37 cellular contexts compared by ENCODE assay signal in genomic region chr2:196367633-196368032, GRCh38.
DNase-seq lines count a peak whose midpoint lies in the region; ATAC-seq, FAIRE-seq and TF ChIP-seq lines count a peak whose summit lies in the region.
"Had no signal": no experiment of that assay in that cellular context is flagged by ENCODE, and none has a peak within 500 bp of the region (broad histone marks: within the 10 kb centered on the region; RNA-seq: fewer than 3 reads in every experiment).

No MANE protein-coding gene starts in this region.

- H3K36me3 Mint-ChIP-seq in glutamatergic neuron (ENCODE audit: unreplicated experiment) = peaks cover 21% of the 10 kb centered on the region
- H3K36me3 Mint-ChIP-seq: CD14-positive monocyte; CD4-positive, CD25-positive, alpha-beta regulatory T cell; CD8-positive, alpha-beta T cell had no signal

- no peak for TF ChIP-seq EP300 in K562 (IDR thresholded peaks at IDR 0.05; ENCODE audit: low read length)

- no peaks in the 10 kb centered on the region for H4K20me1 ChIP-seq in K562 (replicated peaks; ENCODE audit: control insufficient read depth, insufficient read depth, low read length)
- H4K20me1 ChIP-seq: BLaER1; BLaER1 treated with 17β-estradiol and CSF1 and Interleukin-3, amounts not matched to agents 10 nM and 100 nM had no signal

- POLR2A ChIA-PET in HEK293 (lab: Yijun Ruan, JAX) (no interaction called here), K562 (lab: Yijun Ruan, JAX) (no interaction called here)

- DNase-seq in GM12891 (ENCODE audit: insufficient read length, low spot score) (no peak), K562 (ENCODE audit: extremely low read depth in 1 of 4, low spot score in 3 of 4) (no peak), glutamatergic neuron (no peak), GF-D8 (lab: John Stamatoyannopoulos, UW) (no peak), AG08396 (ENCODE audit: low spot score) (no peak)
- DNase-seq: 8988T; ACHN; AML-193; BE2C; C1 segment of cervical spinal cord; Caco-2; Calu3; CD4-positive, alpha-beta memory T cell; CD4-positive, alpha-beta T cell; CD4-positive, CD25-positive, alpha-beta regulatory T cell; CD8-positive, alpha-beta memory T cell; CD8-positive, alpha-beta T cell; COR-L47; DMS 273 treated with DMSO at 0.1 percent for 48 hours; DMS153; DMS53; DMS79; DMS79 treated with DMSO at 0.1 percent for 48 hours; DND-41; EL had no signal

- H3K9ac ChIP-seq in K562 (ENCODE audit: insufficient read depth in 1 of 2, low read depth in 2 of 2, low read length in 2 of 2) = no peak overlapping the region
- H3K9ac ChIP-seq: BLaER1; BLaER1 treated with 17β-estradiol and CSF1 and Interleukin-3, amounts not matched to agents 10 nM and 100 nM had no signal

- no peak overlapping the region for H3K4me3 ChIP-seq in HEK293 (ENCODE audit: low read depth, low read length)
- no peak overlapping the region for H3K4me3 ChIP-seq in K562
- H3K4me3 ChIP-seq: A549; BLaER1; BLaER1 treated with 17β-estradiol and CSF1 and Interleukin-3, amounts not matched to agents 10 nM and 100 nM had no signal

- H3K4me2 ChIP-seq in K562 (ENCODE audit: insufficient read depth, low read length) = no peak overlapping the region
- H3K4me2 ChIP-seq: A549; BLaER1; BLaER1 treated with 17β-estradiol and CSF1 and Interleukin-3, amounts not matched to agents 10 nM and 100 nM had no signal

- H3K79me2 ChIP-seq in K562 (ENCODE audit: control insufficient read depth, insufficient read depth, low read length) = no peaks in the 10 kb centered on the region

- ATAC-seq in K562 (no peak), GM19351 (IDR thresholded peaks at IDR 0.05; ENCODE audit: unreplicated experiment) (no peak), GM18868 (IDR thresholded peaks at IDR 0.05; ENCODE audit: unreplicated experiment) (no peak)
- ATAC-seq: A549; CD8-positive, alpha-beta T cell had no signal

- WGBS in K562 (ENCODE audit: insufficient coverage, low coverage, missing lambda C conversion rate) = 95% methylated on average over 4 of the region's 4 CpGs

- no peaks in the 10 kb centered on the region for H3K36me3 ChIP-seq in HEK293 (ENCODE audit: control insufficient read depth in 2 of 2, insufficient read depth in 1 of 2, low read length in 2 of 2)
- H3K36me3 ChIP-seq in K562 (ENCODE audit: control insufficient read depth, insufficient read depth, low read length) = no peaks in the 10 kb centered on the region
- H3K36me3 ChIP-seq: BE2C; BLaER1; BLaER1 treated with 17β-estradiol and CSF1 and Interleukin-3, amounts not matched to agents 10 nM and 100 nM had no signal

- H3K9me3 ChIP-seq in HEK293 (ENCODE audit: control insufficient read depth, insufficient read depth, low read depth, low read length) (no peaks in the 10 kb centered on the region), K562 (replicated peaks; ENCODE audit: control insufficient read depth, insufficient read depth, low read depth, low read length) (peaks cover 5% of the 10 kb centered on the region)
- H3K9me3 ChIP-seq: A549, BE2C had no signal

- TF ChIP-seq POLR2A in GM12891 (IDR thresholded peaks at IDR 0.05; ENCODE audit: low read depth, low read length) = no peak
- TF ChIP-seq POLR2A in K562 (conservative IDR thresholded peaks at IDR 0.05) = no peak

- peaks cover 7% of the 10 kb centered on the region for H3K27me3 Mint-ChIP-seq in glutamatergic neuron (ENCODE audit: unreplicated experiment)
- H3K27me3 Mint-ChIP-seq: B cell; CD4-positive, alpha-beta T cell had no signal

- H3K27ac Mint-ChIP-seq in glutamatergic neuron (ENCODE audit: unreplicated experiment) = peak overlapping the region; percentile 67
- H3K27ac Mint-ChIP-seq: B cell; CD4-positive, alpha-beta memory T cell; CD4-positive, alpha-beta T cell; CD4-positive, CD25-positive, alpha-beta regulatory T cell; CD8-positive, alpha-beta memory T cell; CD8-positive, alpha-beta T cell had no signal

- H3K4me1 ChIP-seq in HEK293 (ENCODE audit: control insufficient read depth, insufficient read depth, low read length) = peaks cover 5% of the 10 kb centered on the region; the same call in 1 of the 2 replicates
- peaks cover 0 to 1% of the 10 kb centered on the region in 2 experiments; a peak in 3 of 5 replicates for H3K4me1 ChIP-seq in K562 (replicated peaks in 1 of 2; ENCODE audit: control insufficient read depth in 2 of 2, insufficient read depth in 2 of 2, low read length in 2 of 2)
- H3K4me1 ChIP-seq: A549; BE2C; BLaER1; BLaER1 treated with 17β-estradiol and CSF1 and Interleukin-3, amounts not matched to agents 10 nM and 100 nM; Caco-2 had no signal

- no peak for TF ChIP-seq RAD21 in K562 (CRISPR knock-in tag; conservative IDR thresholded peaks at IDR 0.05 in 1 of 2, IDR thresholded peaks at IDR 0.05 in 1 of 2)

- TF ChIP-seq CTCF in HEK293 (tag by site-specific recombination; IDR thresholded peaks at IDR 0.05) (no peak), K562 (IDR thresholded peaks at IDR 0.05 in 2 of 3, conservative IDR thresholded peaks at IDR 0.05 in 1 of 3; ENCODE audit: insufficient read depth in 2 of 3, low read depth in 1 of 3, low read length in 3 of 3) (no peak), glutamatergic neuron (IDR thresholded peaks at IDR 0.05; ENCODE audit: partially characterized antibody, unreplicated experiment) (no peak)

- CTCF ChIA-PET in HEK293 (lab: Yijun Ruan, JAX) = no interaction called here
- CTCF ChIA-PET in K562 (lab: Yijun Ruan, JAX; ENCODE audit: low intra/inter-chr PET ratio) = no interaction called here

- intact Hi-C loops in K562 (cut with micrococcal nuclease) = loop anchor here (5.0 kb wide), 1 partner anchor 35 kb away; no protein-coding TSS in a partner anchor

- no TSS peak for BruUV-seq in K562 (replicated peaks; lab: Mats Ljungman, UMichigan)

- FAIRE-seq in GM12891 (lab: Jason Lieb, UNC) = peak; percentile 13
- FAIRE-seq in K562 (lab: Jason Lieb, UNC) = no peak
- FAIRE-seq: A204.1, A549, D721Med had no signal

- no peak overlapping the region for H3K4me3 Mint-ChIP-seq in glutamatergic neuron (ENCODE audit: unreplicated experiment)
- H3K4me3 Mint-ChIP-seq: B cell; CD14-positive monocyte; CD4-positive, alpha-beta T cell; CD4-positive, CD25-positive, alpha-beta regulatory T cell; CD8-positive, alpha-beta memory T cell; CD8-positive, alpha-beta T cell had no signal

- H3K4me1 Mint-ChIP-seq in glutamatergic neuron (ENCODE audit: low read depth, unreplicated experiment) = peaks cover 1% of the 10 kb centered on the region
- H3K4me1 Mint-ChIP-seq: B cell; CD14-positive monocyte; CD8-positive, alpha-beta memory T cell had no signal

- no peaks in the 10 kb centered on the region for H3K9me1 ChIP-seq in K562 (ENCODE audit: control insufficient read depth, insufficient read depth, low read length)

- H2AFZ ChIP-seq in K562 (ENCODE audit: low read depth, low read length) = no peak overlapping the region

- no peaks in the 10 kb centered on the region for H3K27me3 ChIP-seq in K562 (ENCODE audit: control insufficient read depth in 2 of 2, insufficient read depth in 2 of 2, low read length in 2 of 2)
- H3K27me3 ChIP-seq: BE2C; BLaER1; BLaER1 treated with 17β-estradiol and CSF1 and Interleukin-3, amounts not matched to agents 10 nM and 100 nM had no signal

- H3K27ac ChIP-seq in HEK293 (ENCODE audit: extremely low read depth, low read depth, low read length) (no peak overlapping the region), K562 (ENCODE audit: extremely low read depth, low read depth, low read length) (no peak overlapping the region)
- H3K27ac ChIP-seq: 22Rv1; A549; BLaER1; BLaER1 treated with 17β-estradiol and CSF1 and Interleukin-3, amounts not matched to agents 10 nM and 100 nM; C4-2B had no signal

- H3K9me3 Mint-ChIP-seq in glutamatergic neuron (ENCODE audit: unreplicated experiment) = peaks cover 17% of the 10 kb centered on the region

- in situ Hi-C loops in K562 (cut with MboI) = no loop called here

TF ChIP-seq in GM12891, 5 proteins besides CTCF, POLR2A, EP300 and RAD21:
- TF ChIP-seq POLR2AphosphoS5 (IDR thresholded peaks at IDR 0.05; ENCODE audit: low read depth, low read length) = no peak
- TF ChIP-seq TAF1 (IDR thresholded peaks at IDR 0.05; ENCODE audit: low read depth, low read length) = no peak
- TF ChIP-seq PAX5 (IDR thresholded peaks at IDR 0.05; ENCODE audit: insufficient read depth, low read length, severe bottlenecking) = no peak
- TF ChIP-seq POU2F2 (IDR thresholded peaks at IDR 0.05; ENCODE audit: low read depth, low read length) = no peak

TF ChIP-seq in HEK293, 187 proteins besides CTCF, POLR2A, EP300 and RAD21 (continues in another document):
- no peak for TF ChIP-seq ZNF335 (tag by site-specific recombination; conservative IDR thresholded peaks at IDR 0.05)
- 0 out of 2 replicates have a peak, but pooled peaks have one; percentile 13 for TF ChIP-seq ZSCAN4 (tag by site-specific recombination; IDR thresholded peaks at IDR 0.05)
- no peak for TF ChIP-seq KLF1 (tag by site-specific recombination; IDR thresholded peaks at IDR 0.05)
- no peak for TF ChIP-seq ZNF391 (tag by site-specific recombination; IDR thresholded peaks at IDR 0.05; ENCODE audit: borderline replicate concordance, low read depth)
- no peak for TF ChIP-seq SETDB1 (IDR thresholded peaks at IDR 0.05; ENCODE audit: insufficient read length, low read length)

TF ChIP-seq in K562, 482 proteins besides CTCF, POLR2A, EP300 and RAD21 (continues in another document):
- TF ChIP-seq AFF1 (IDR thresholded peaks at IDR 0.05; ENCODE audit: low read depth in 1 of 2, partially characterized antibody in 2 of 2) (no peak), BCOR (IDR thresholded peaks at IDR 0.05) (peak; percentile 64)
